1 cellular context compared by ENCODE assay signal in genomic region chr16:56861092-56861610, GRCh38.
TF ChIP-seq lines count a peak whose summit lies in the region.

No MANE protein-coding gene starts in this region.

TF ChIP-seq in K562, 482 proteins besides CTCF, POLR2A, EP300 and RAD21 (continued from another document):
- TF ChIP-seq CEBPZ (IDR thresholded peaks at IDR 0.05; ENCODE audit: borderline replicate concordance, low read depth, low read length) (no peak), ZNF165 (CRISPR knock-in tag; IDR thresholded peaks at IDR 0.05; ENCODE audit: borderline replicate concordance) (no peak), ZNF431 (CRISPR knock-in tag; IDR thresholded peaks at IDR 0.05) (no peak), LCOR (CRISPR knock-in tag; IDR thresholded peaks at IDR 0.05) (no peak), HDAC1 (IDR thresholded peaks at IDR 0.05) (peak in 1 of 2 experiments; percentile 57; a peak in 2 of 4 replicates), MTA1 (IDR thresholded peaks at IDR 0.05; ENCODE audit: borderline replicate concordance) (no peak), ZBTB26 (CRISPR knock-in tag; IDR thresholded peaks at IDR 0.05) (no peak), TAF7 (tag; IDR thresholded peaks at IDR 0.05) (no peak), ZNF830 (CRISPR knock-in tag; IDR thresholded peaks at IDR 0.05) (no peak), PTTG1 (tag; IDR thresholded peaks at IDR 0.05; ENCODE audit: low read depth) (no peak), KLF16 (IDR thresholded peaks at IDR 0.05) (peak; percentile 69; the same call in 1 of the 2 replicates), DLX4 (CRISPR knock-in tag; IDR thresholded peaks at IDR 0.05) (no peak), ESRRA (IDR thresholded peaks at IDR 0.05; ENCODE audit: borderline replicate concordance, low read depth) (peak; percentile 69), REST (CRISPR knock-in tag; IDR thresholded peaks at IDR 0.05; ENCODE audit: low read depth) (no peak), CEBPG (CRISPR knock-in tag; IDR thresholded peaks at IDR 0.05) (no peak), CEBPG (tag; conservative IDR thresholded peaks at IDR 0.05 in 1 of 2, IDR thresholded peaks at IDR 0.05 in 1 of 2) (no peak), ETS1 (conservative IDR thresholded peaks at IDR 0.05; ENCODE audit: control insufficient read depth, low read depth, low read length) (no peak), FOXM1 (IDR thresholded peaks at IDR 0.05; ENCODE audit: low read depth) (no peak), FOXM1 (CRISPR knock-in tag; IDR thresholded peaks at IDR 0.05; ENCODE audit: low read depth) (no peak), ZBTB7A (IDR thresholded peaks at IDR 0.05; ENCODE audit: borderline replicate concordance, control insufficient read depth, low read depth, low read length) (no peak), NR0B1 (IDR thresholded peaks at IDR 0.05; ENCODE audit: partially characterized antibody) (no peak), PHF21A (IDR thresholded peaks at IDR 0.05; ENCODE audit: borderline replicate concordance, low read depth) (peak; percentile 37; the same call in 1 of the 2 replicates), BRD9 (IDR thresholded peaks at IDR 0.05; ENCODE audit: low read depth, partially characterized antibody) (no peak), VEZF1 (CRISPR knock-in tag; IDR thresholded peaks at IDR 0.05) (peak; percentile 59; the same call in 1 of the 2 replicates), SNIP1 (IDR thresholded peaks at IDR 0.05; ENCODE audit: low read depth) (no peak), SP2 (IDR thresholded peaks at IDR 0.05; ENCODE audit: extremely low read depth, low read depth, low read length, poor library complexity, severe bottlenecking) (no peak), ZNF511 (CRISPR knock-in tag; IDR thresholded peaks at IDR 0.05) (no peak), ATF7 (IDR thresholded peaks at IDR 0.05) (no peak), RAD51 (IDR thresholded peaks at IDR 0.05; ENCODE audit: borderline replicate concordance, low read depth) (no peak), CCNT2 (IDR thresholded peaks at IDR 0.05; ENCODE audit: borderline replicate concordance, extremely low read depth, insufficient read length, low read depth, low read length) (peak; percentile 28), BHLHE40 (IDR thresholded peaks at IDR 0.05; ENCODE audit: low read length) (no peak)
TF ChIP-seq in K562: peak in this region for 24.
